1 cellular context compared by ENCODE assay signal in genomic region chr6:2751871-2752270, GRCh38.
TF ChIP-seq lines count a peak whose summit lies in the region.

No MANE protein-coding gene starts in this region.

TF ChIP-seq in SK-N-SH treated with all-trans-retinoic acid at 6 μM for 48 hours, 23 proteins besides CTCF, POLR2A, EP300 and RAD21 (continued from another document):
- TF ChIP-seq PATZ1 (CRISPR knock-in tag; IDR thresholded peaks at IDR 0.05; ENCODE audit: borderline replicate concordance): no peak
- TF ChIP-seq BACH2 (CRISPR knock-in tag; IDR thresholded peaks at IDR 0.05; ENCODE audit: borderline replicate concordance): no peak
- no peak for TF ChIP-seq CSRNP3 (CRISPR knock-in tag; IDR thresholded peaks at IDR 0.05)
